ENCODE assay signal across 20 cellular contexts in the genomic region with DNA sequence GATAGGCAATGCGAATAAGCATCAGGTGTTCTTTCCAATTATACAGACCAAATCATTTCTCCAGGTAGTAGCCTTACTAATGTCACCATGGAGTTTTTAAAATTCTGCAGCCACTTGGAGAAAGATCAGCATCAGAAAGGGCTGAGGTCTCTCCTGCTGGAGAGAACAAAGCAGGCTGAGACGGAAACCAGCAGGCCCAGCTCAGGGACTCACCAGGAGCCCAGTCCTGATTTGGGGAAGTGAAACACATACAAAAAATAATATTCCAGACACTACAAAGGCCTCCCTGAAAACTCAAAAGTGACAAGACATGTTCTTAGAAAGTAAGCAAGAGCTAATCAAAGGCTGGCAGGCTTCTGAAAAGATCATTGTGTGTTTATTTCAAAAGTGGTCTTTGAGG.
DNase-seq lines count a peak whose midpoint lies in the region; ATAC-seq, FAIRE-seq and TF ChIP-seq lines count a peak whose summit lies in the region.
"Had no signal": no experiment of that assay in that cellular context is flagged by ENCODE, and none has a peak within 500 bp of the region (broad histone marks: within the 10 kb centered on the region; RNA-seq: fewer than 3 reads in every experiment).

No MANE protein-coding gene starts in this region.

- FAIRE-seq in H1 (lab: Jason Lieb, UNC): no peak

- no peaks in the 10 kb centered on the region for H3K9me3 ChIP-seq in BLaER1
- no peaks in the 10 kb centered on the region for H3K9me3 ChIP-seq in H1 (ENCODE audit: insufficient read depth in 2 of 2, low read depth in 1 of 2, low read length in 1 of 2)
- H3K9me3 ChIP-seq: SJSA1 had no signal

- no peak for TF ChIP-seq CTCF in H1 (IDR thresholded peaks at IDR 0.05; ENCODE audit: control extremely low read depth in 1 of 3, insufficient read depth in 1 of 3, low read depth in 1 of 3, low read length in 3 of 3)

- ATAC-seq in HG02885 (IDR thresholded peaks at IDR 0.05; ENCODE audit: poor library complexity, unreplicated experiment): peak; percentile 45
- no peak for ATAC-seq in stimulated activated naive CD8-positive, alpha-beta T cell treated with anti-CD3 and anti-CD28 coated beads, Interleukin-15, Interleukin-2, amounts not matched to agents 100 U/mL and 50 U/mL, for 24 hours
- ATAC-seq: HCT116, T-cell had no signal

- H3K36me3 ChIP-seq in BLaER1: no peaks in the 10 kb centered on the region
- H3K36me3 ChIP-seq in H1 (ENCODE audit: control insufficient read depth in 2 of 4, insufficient read depth in 4 of 4, low read length in 3 of 4): no peaks in the 10 kb centered on the region
- H3K36me3 ChIP-seq: SJSA1 had no signal

- H2BK12ac ChIP-seq in H1 (ENCODE audit: low read depth, low read length): no peak overlapping the region

- no peak overlapping the region for H2BK20ac ChIP-seq in H1 (ENCODE audit: low read length)

- H3K4me3 ChIP-seq in BLaER1 (no peak overlapping the region), H1 (ENCODE audit: extremely low read depth in 1 of 4, insufficient read depth in 2 of 4, low read depth in 3 of 4, low read length in 4 of 4) (no peak overlapping the region)
- H3K4me3 ChIP-seq: PC-9, SJSA1 had no signal

- no peak overlapping the region for H2BK120ac ChIP-seq in H1 (replicated peaks; ENCODE audit: low read depth, low read length)

- no peak for TF ChIP-seq RAD21 in H1 (IDR thresholded peaks at IDR 0.05 in 1 of 2, conservative IDR thresholded peaks at IDR 0.05 in 1 of 2; ENCODE audit: low read depth in 2 of 2, low read length in 2 of 2)

- H3K27ac ChIP-seq in BLaER1: no peak overlapping the region
- H3K27ac ChIP-seq in H1 (ENCODE audit: low read depth, low read length): no peak overlapping the region
- H3K27ac ChIP-seq: PC-9, SJSA1 had no signal

- H3K79me1 ChIP-seq in H1 (ENCODE audit: low read depth, low read length): no peaks in the 10 kb centered on the region

- no peak overlapping the region for H4K5ac ChIP-seq in H1 (ENCODE audit: insufficient read length, low read depth, low read length)

- H3K9ac ChIP-seq in BLaER1 (no peak overlapping the region), H1 (replicated peaks in 1 of 4; ENCODE audit: extremely low read depth in 1 of 4, low read depth in 3 of 4, low read length in 3 of 4) (no peak overlapping the region)

- no peak overlapping the region for H2AK5ac ChIP-seq in H1 (ENCODE audit: low read depth, low read length)

- H3K4ac ChIP-seq in H1 (replicated peaks; ENCODE audit: insufficient read length, low read depth, low read length): no peak overlapping the region

- TF ChIP-seq POLR2A in H1 (IDR thresholded peaks at IDR 0.05; ENCODE audit: control extremely low read depth in 1 of 2, low read depth in 2 of 2, low read length in 2 of 2): no peak

- DNase-seq in NOMO-1 treated with DMSO at 0.1 percent for 48 hours (lab: John Stamatoyannopoulos, UW; ENCODE audit: unreplicated experiment) (peak; percentile 43), H1 (ENCODE audit: low read depth in 1 of 2, low spot score in 2 of 2) (no peak), hepatic stellate cell (ENCODE audit: low spot score) (no peak), ACHN (no peak)
- no peak for DNase-seq in stimulated activated naive CD8-positive, alpha-beta T cell treated with anti-CD3 and anti-CD28 coated beads, Interleukin-15, Interleukin-2, amounts not matched to agents 100 U/mL and 50 U/mL, for 24 hours
- DNase-seq: C1 segment of cervical spinal cord; CD4-positive, alpha-beta memory T cell; COR-L47; DMS53; Karpas-422; NCI-H2029; NCI-H2227 treated with DMSO at 0.1 percent for 48 hours; NCI-H69; PC-9; Right ventricle myocardium superior; T-cell had no signal

- no peak overlapping the region for H3K56ac ChIP-seq in H1 (replicated peaks; ENCODE audit: insufficient read length, low read depth, low read length)

- H3K27me3 ChIP-seq in BLaER1 (no peaks in the 10 kb centered on the region), H1 (replicated peaks in 1 of 4; ENCODE audit: control insufficient read depth in 3 of 4, extremely low read depth in 1 of 4, insufficient read depth in 3 of 4, low read length in 3 of 4) (no peaks in the 10 kb centered on the region; a peak in 1 of 7 replicates)
- H3K27me3 ChIP-seq: SJSA1 had no signal

- H3K18ac ChIP-seq in H1 (ENCODE audit: extremely low read depth, low read length): no peak overlapping the region

- no peak overlapping the region for H3K14ac ChIP-seq in H1 (ENCODE audit: insufficient read length)

- POLR2A ChIA-PET in H1 (lab: Charles Lee; ENCODE audit: partially characterized antibody): no interaction called here

- no peak overlapping the region for H3K23ac ChIP-seq in H1 (ENCODE audit: insufficient read length)

- H2BK5ac ChIP-seq in H1 (ENCODE audit: low read depth, low read length): no peak overlapping the region

- CTCF ChIA-PET in H1 (lab: Charles Lee; ENCODE audit: partially characterized antibody): no interaction called here

- no peak overlapping the region for H2AFZ ChIP-seq in H1 (ENCODE audit: low read length)
- H2AFZ ChIP-seq: PC-9 had no signal

- H3K23me2 ChIP-seq in H1 (ENCODE audit: low read depth, low read length): peaks cover 2% of the 10 kb centered on the region; the same call in 1 of the 2 replicates

- H4K20me1 ChIP-seq in BLaER1: no peaks in the 10 kb centered on the region
- H4K20me1 ChIP-seq in H1 (replicated peaks in 1 of 2; ENCODE audit: control insufficient read depth in 1 of 2, insufficient read depth in 2 of 2, low read length in 2 of 2): no peaks in the 10 kb centered on the region

- peaks cover 9% of the 10 kb centered on the region for H3K4me1 ChIP-seq in BLaER1
- peaks cover 0 to 12% (median 3%) of the 10 kb centered on the region in 4 experiments; a peak in 3 of 7 replicates for H3K4me1 ChIP-seq in H1 (replicated peaks in 1 of 4; ENCODE audit: control insufficient read depth in 3 of 4, insufficient read depth in 4 of 4, low read length in 3 of 4)
- H3K4me1 ChIP-seq: SJSA1 had no signal

- 85% methylated on average over 2 of the region's 2 CpGs; no CpG with 5 or more reads in 1 of the 2 experiments for WGBS in H1 (ENCODE audit: extremely low coverage in 1 of 2, insufficient coverage in 1 of 2, insufficient read length in 1 of 2, insufficient replicate concordance in 2 of 2, low coverage in 1 of 2, low lambda C conversion rate in 2 of 2, missing lambda C conversion rate in 1 of 2), 2 experiments

- in situ Hi-C loops in ACHN (cut with HindIII; ENCODE audit: low pct_ligation_motif_present, low pct_unique_long_range_greater_than_20kb, low sequenced_read_pairs): no loop called here

- H2BK15ac ChIP-seq in H1 (ENCODE audit: low read length): no peak overlapping the region

- H4K8ac ChIP-seq in H1 (ENCODE audit: extremely low read depth, insufficient read depth, low read length): no peak overlapping the region

- H3K4me2 ChIP-seq in BLaER1: peak overlapping the region; percentile 18; the same call in 1 of the 2 replicates
- H3K4me2 ChIP-seq in H1 (ENCODE audit: insufficient read depth in 1 of 2, low read depth in 2 of 2, low read length in 2 of 2): no peak overlapping the region
- H3K4me2 ChIP-seq: PC-9 had no signal

- no peaks in the 10 kb centered on the region for H3K79me2 ChIP-seq in H1 (ENCODE audit: control insufficient read depth in 1 of 2, insufficient read depth in 2 of 2, low read length in 2 of 2)

- no peak for TF ChIP-seq EP300 in H1 (IDR thresholded peaks at IDR 0.05; ENCODE audit: borderline replicate concordance in 1 of 2, low read depth in 2 of 2, low read length in 2 of 2)

- H4K91ac ChIP-seq in H1 (replicated peaks; ENCODE audit: insufficient read length, low read length): no peak overlapping the region

TF ChIP-seq in H1, 55 proteins besides CTCF, POLR2A, EP300 and RAD21:
- TF ChIP-seq RXRA (IDR thresholded peaks at IDR 0.05; ENCODE audit: insufficient read depth, low read depth, low read length) (no peak), NANOG (IDR thresholded peaks at IDR 0.05; ENCODE audit: insufficient read depth, low read depth, low read length, poor library complexity, severe bottlenecking) (peak; percentile 73), SP1 (IDR thresholded peaks at IDR 0.05; ENCODE audit: low read depth, low read length) (no peak), POU5F1 (IDR thresholded peaks at IDR 0.05; ENCODE audit: low read depth, low read length) (no peak)
